Comparison of ENCODE assay signal across 1 cellular context in the genomic region with DNA sequence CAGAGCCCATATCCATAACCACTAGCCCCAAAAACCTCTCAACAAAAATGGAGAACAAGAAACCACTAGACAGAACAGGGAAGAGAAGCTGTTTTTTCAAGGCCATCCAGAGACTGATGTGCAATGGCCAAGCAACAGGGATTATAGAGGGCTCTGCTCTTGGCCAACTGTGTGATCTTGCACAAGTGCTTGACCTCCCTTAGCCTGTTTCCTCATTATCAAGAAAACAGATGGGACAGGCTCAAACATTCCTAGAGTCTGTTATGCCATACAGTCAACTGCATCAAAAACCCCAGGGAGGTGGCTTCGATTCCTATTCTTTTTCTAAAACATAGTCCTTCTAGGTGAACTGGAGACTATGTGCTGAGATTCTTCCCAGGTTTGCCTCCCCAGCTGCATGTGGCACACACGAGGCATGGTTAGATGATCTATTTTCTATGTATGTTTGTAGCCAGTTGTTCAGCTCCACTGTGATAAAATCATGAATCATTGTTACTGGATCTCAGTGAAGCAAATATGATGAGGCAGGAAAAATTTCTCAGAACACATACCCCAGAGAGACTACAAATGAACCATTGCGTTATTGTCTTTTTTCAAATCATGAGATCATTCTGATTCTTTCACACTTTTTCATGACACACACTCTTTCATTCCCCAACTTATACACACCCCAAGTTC.
TF ChIP-seq lines count a peak whose summit lies in the region.

No MANE protein-coding gene starts in this region.

TF ChIP-seq in SK-N-SH treated with all-trans-retinoic acid at 6 μM for 48 hours, 23 proteins besides CTCF, POLR2A, EP300 and RAD21 (continued from another document):
- TF ChIP-seq PPARA (CRISPR knock-in tag; IDR thresholded peaks at IDR 0.05; ENCODE audit: borderline replicate concordance) (no peak), ZC3H10 (CRISPR knock-in tag; IDR thresholded peaks at IDR 0.05) (no peak)
